16 cellular contexts compared by ENCODE assay signal in genomic region chr4:118985170-118986000, GRCh38.
"Had no signal": no experiment of that assay in that cellular context is flagged by ENCODE, and none has a peak within 500 bp of the region (broad histone marks: within the 10 kb centered on the region; RNA-seq: fewer than 3 reads in every experiment).

No MANE protein-coding gene starts in this region.

- H3K36me3 ChIP-seq: brain microvascular endothelial cell, right lobe of liver had no signal

- H3K4me3 ChIP-seq: right lobe of liver had no signal

- H3K4me1 ChIP-seq: right lobe of liver had no signal

- H3K27me3 ChIP-seq: brain microvascular endothelial cell, right lobe of liver had no signal

- ATAC-seq: effector memory CD8-positive, alpha-beta T cell; left lobe of liver; natural killer cell; right lobe of liver; stimulated activated naive CD8-positive, alpha-beta T cell treated with anti-CD3 and anti-CD28 coated beads, Interleukin-15, amount 100 ng/mL, for 72 hours had no signal

- DNase-seq: activated B cell treated with CpG ODN at 0.5 μM for 24 hours; activated CD4-positive, alpha-beta T cell treated with anti-CD3 and anti-CD28 coated beads, Interleukin-2, amount 10 ng/mL, durations not matched to agents 24 days and 14 days; activated naive CD8-positive, alpha-beta T cell treated with anti-CD3 and anti-CD28 coated beads for 36 hours; amygdala; brain microvascular endothelial cell; dermis blood vessel endothelial cell; effector memory CD8-positive, alpha-beta T cell; hippocampal formation; natural killer cell; posterior cingulate gyrus; right lobe of liver; stimulated activated CD4-positive, alpha-beta T cell treated with anti-CD3 and anti-CD28 coated beads, Interleukin-1b, Interleukin-23, amount 100 ng/mL, for 48 hours; stimulated activated naive CD8-positive, alpha-beta T cell treated with anti-CD3 and anti-CD28 coated beads, Interleukin-15, amount 100 ng/mL, for 72 hours; SW 1271 had no signal

- H3K9me3 ChIP-seq: right lobe of liver had no signal

- H3K27ac ChIP-seq: brain microvascular endothelial cell, epithelial cell of prostate had no signal
